In genomic region chr18:49517483-49517882, GRCh38 we compare ENCODE assay signal across 9 cellular contexts. TPM values are rescaled to one million over a fixed set of nuclear protein-coding genes. Genes with fewer than 3 reads are reported as not detected.
"Had no signal": no experiment of that assay in that cellular context is flagged by ENCODE, and none has a peak within 500 bp of the region (broad histone marks: within the 10 kb centered on the region; RNA-seq: fewer than 3 reads in every experiment).

No MANE protein-coding gene starts in this region.

- FAIRE-seq: H1, H54, HepG2 had no signal

- H3K4me2 ChIP-seq: GM23338 had no signal

- ATAC-seq: GM23338 had no signal

- H3K4me3 ChIP-seq: GM23338 had no signal

- DNase-seq: H9, HCEC 1CT, HFFc6 had no signal

- H3K27ac ChIP-seq: HL-60 had no signal

RNA-seq across cellular contexts. Expression of gene LIPG, which starts 44.4 kb away (rescaled TPM):
- total RNA-seq: HFFc6 had no signal
- polyA plus RNA-seq: IgD-negative memory B cell had no signal
